ENCODE assay signal across 2 cellular contexts in genomic region chr6:131548441-131548840, GRCh38.
A peak's percentile ranks its signal among the peaks of the same experiment; 100 is the strongest.
TF ChIP-seq lines count a peak whose summit lies in the region.

No MANE protein-coding gene starts in this region.

TF ChIP-seq in liver, 16 proteins besides CTCF, POLR2A, EP300 and RAD21 (continued from another document):
- TF ChIP-seq ZBTB33 (IDR thresholded peaks at IDR 0.05) (peak; percentile 78), YY1 (IDR thresholded peaks at IDR 0.05) (peak; percentile 84), JUND (IDR thresholded peaks at IDR 0.05) (peak; percentile 94 to 96), HNF4G (IDR thresholded peaks at IDR 0.05) (peak; percentile 49), ATF3 (IDR thresholded peaks at IDR 0.05) (peak; percentile 89), EGR1 (IDR thresholded peaks at IDR 0.05; ENCODE audit: low read depth in 2 of 2) (peak in 1 of 2 donors; percentile 76), GABPA (IDR thresholded peaks at IDR 0.05 in 1 of 2, conservative IDR thresholded peaks at IDR 0.05 in 1 of 2) (no peak), REST (IDR thresholded peaks at IDR 0.05) (peak; percentile 93), NR2F2 (IDR thresholded peaks at IDR 0.05) (peak; percentile 34), MAX (IDR thresholded peaks at IDR 0.05) (peak; percentile 47)
TF ChIP-seq in liver: peak in this region for 15.

TF ChIP-seq in HepG2, 621 proteins besides CTCF, POLR2A, EP300 and RAD21:
- no peak for TF ChIP-seq CSRNP1 (CRISPR knock-in tag; IDR thresholded peaks at IDR 0.05)
- TF ChIP-seq USF2 (IDR thresholded peaks at IDR 0.05; ENCODE audit: low read depth, low read length), result no peak
- TF ChIP-seq USF2 (CRISPR knock-in tag; IDR thresholded peaks at IDR 0.05; ENCODE audit: borderline replicate concordance), result no peak
- TF ChIP-seq ZIK1 (CRISPR knock-in tag; IDR thresholded peaks at IDR 0.05; ENCODE audit: borderline replicate concordance, low read depth), result no peak
- no peak for TF ChIP-seq ZNF576 (CRISPR knock-in tag; IDR thresholded peaks at IDR 0.05)
- TF ChIP-seq MBD4 (IDR thresholded peaks at IDR 0.05; ENCODE audit: borderline replicate concordance, low read length), result no peak
- TF ChIP-seq ZNF432 (CRISPR knock-in tag; IDR thresholded peaks at IDR 0.05; ENCODE audit: borderline replicate concordance), result no peak
- TF ChIP-seq RFX3 (CRISPR knock-in tag; IDR thresholded peaks at IDR 0.05), result no peak
- no peak for TF ChIP-seq NFAT5 (CRISPR knock-in tag; IDR thresholded peaks at IDR 0.05)
- no peak for TF ChIP-seq ZNF772 (CRISPR knock-in tag; IDR thresholded peaks at IDR 0.05)
- TF ChIP-seq ZNF441 (CRISPR knock-in tag; IDR thresholded peaks at IDR 0.05; ENCODE audit: borderline replicate concordance), result no peak
- no peak for TF ChIP-seq TFAP4 (IDR thresholded peaks at IDR 0.05; ENCODE audit: borderline replicate concordance, low read depth)
- no peak for TF ChIP-seq ZNF773 (CRISPR knock-in tag; IDR thresholded peaks at IDR 0.05; ENCODE audit: borderline replicate concordance)
- TF ChIP-seq ZNF235 (CRISPR knock-in tag; IDR thresholded peaks at IDR 0.05; ENCODE audit: borderline replicate concordance), result no peak
- no peak for TF ChIP-seq ZNF263 (CRISPR knock-in tag; IDR thresholded peaks at IDR 0.05)
- no peak for TF ChIP-seq ZSCAN20 (CRISPR knock-in tag; IDR thresholded peaks at IDR 0.05; ENCODE audit: borderline replicate concordance)
- no peak for TF ChIP-seq ZFP41 (CRISPR knock-in tag; IDR thresholded peaks at IDR 0.05; ENCODE audit: borderline replicate concordance)
